ENCODE assay signal across 1 cellular context in the genomic region with DNA sequence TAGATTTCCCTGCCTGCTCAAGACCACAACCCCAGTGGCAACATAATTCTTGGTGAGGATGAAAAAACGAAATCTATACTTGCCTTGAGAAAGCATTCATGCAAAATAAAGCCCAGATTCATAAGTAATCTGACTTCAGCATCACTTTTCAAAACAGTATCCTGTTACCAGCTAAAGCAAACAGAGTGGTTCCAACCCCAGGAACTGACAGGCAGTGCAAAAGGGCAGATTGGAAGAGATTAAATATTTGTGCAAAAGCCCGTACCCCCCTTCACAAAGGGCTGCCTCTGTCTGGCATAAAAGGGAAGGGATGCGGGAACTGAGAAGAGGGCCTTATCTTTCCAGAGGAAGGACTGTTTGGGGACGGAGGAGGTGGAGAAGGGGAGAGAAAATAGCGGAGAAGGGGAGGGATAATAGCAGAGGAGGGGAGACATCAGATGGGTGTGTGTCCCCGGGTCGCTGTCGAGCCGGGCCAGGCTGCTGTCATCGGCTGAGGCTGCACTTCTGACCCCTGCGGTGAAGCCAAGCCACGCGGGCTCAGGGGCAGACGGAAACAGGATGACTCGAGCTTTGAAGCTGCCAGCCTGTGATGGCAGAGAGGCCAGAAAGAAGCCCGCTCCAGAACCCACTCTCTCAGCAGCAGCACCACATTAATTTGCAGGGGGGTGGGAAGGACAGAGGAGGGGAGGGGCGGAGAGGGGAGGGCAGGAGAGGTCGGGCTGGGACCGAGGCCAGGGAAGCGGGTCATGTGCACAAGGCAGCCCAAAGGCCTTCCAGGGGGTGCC.
TF ChIP-seq lines count a peak whose summit lies in the region.
"Not testable (repeated sequence)": the region's sequence is repeated elsewhere in the genome, so short reads cannot be mapped to it uniquely, and the experiment has no call there.

No MANE protein-coding gene starts in this region.

TF ChIP-seq in HepG2, 621 proteins besides CTCF, POLR2A, EP300 and RAD21 (continued from another document and continues in another):
- TF ChIP-seq FOXP1 (IDR thresholded peaks at IDR 0.05); CREM (CRISPR knock-in tag; IDR thresholded peaks at IDR 0.05); SOX6 (IDR thresholded peaks at IDR 0.05): not testable (repeated sequence)
- peak; percentile 65 for TF ChIP-seq FOXP1 (CRISPR knock-in tag; IDR thresholded peaks at IDR 0.05)
- TF ChIP-seq ZNF292 (CRISPR knock-in tag; IDR thresholded peaks at IDR 0.05; ENCODE audit: borderline replicate concordance, low read depth) = peak; percentile 55; the same call in 1 of the 2 replicates
- TF ChIP-seq HNRNPL (IDR thresholded peaks at IDR 0.05; ENCODE audit: low read depth, low read length) = peak; percentile 87
- peak; percentile 33; the same call in 1 of the 2 replicates for TF ChIP-seq ZNF768 (CRISPR knock-in tag; IDR thresholded peaks at IDR 0.05)
- TF ChIP-seq NCOR1 (IDR thresholded peaks at IDR 0.05; ENCODE audit: borderline replicate concordance, low read length) = peak; percentile 76; the same call in 1 of the 2 replicates
- TF ChIP-seq CHD2 (IDR thresholded peaks at IDR 0.05; ENCODE audit: low read depth, low read length) = peak; percentile 35; the same call in 1 of the 2 replicates
- TF ChIP-seq CREM (IDR thresholded peaks at IDR 0.05) = peak; percentile 86
- TF ChIP-seq, protein P1, sequence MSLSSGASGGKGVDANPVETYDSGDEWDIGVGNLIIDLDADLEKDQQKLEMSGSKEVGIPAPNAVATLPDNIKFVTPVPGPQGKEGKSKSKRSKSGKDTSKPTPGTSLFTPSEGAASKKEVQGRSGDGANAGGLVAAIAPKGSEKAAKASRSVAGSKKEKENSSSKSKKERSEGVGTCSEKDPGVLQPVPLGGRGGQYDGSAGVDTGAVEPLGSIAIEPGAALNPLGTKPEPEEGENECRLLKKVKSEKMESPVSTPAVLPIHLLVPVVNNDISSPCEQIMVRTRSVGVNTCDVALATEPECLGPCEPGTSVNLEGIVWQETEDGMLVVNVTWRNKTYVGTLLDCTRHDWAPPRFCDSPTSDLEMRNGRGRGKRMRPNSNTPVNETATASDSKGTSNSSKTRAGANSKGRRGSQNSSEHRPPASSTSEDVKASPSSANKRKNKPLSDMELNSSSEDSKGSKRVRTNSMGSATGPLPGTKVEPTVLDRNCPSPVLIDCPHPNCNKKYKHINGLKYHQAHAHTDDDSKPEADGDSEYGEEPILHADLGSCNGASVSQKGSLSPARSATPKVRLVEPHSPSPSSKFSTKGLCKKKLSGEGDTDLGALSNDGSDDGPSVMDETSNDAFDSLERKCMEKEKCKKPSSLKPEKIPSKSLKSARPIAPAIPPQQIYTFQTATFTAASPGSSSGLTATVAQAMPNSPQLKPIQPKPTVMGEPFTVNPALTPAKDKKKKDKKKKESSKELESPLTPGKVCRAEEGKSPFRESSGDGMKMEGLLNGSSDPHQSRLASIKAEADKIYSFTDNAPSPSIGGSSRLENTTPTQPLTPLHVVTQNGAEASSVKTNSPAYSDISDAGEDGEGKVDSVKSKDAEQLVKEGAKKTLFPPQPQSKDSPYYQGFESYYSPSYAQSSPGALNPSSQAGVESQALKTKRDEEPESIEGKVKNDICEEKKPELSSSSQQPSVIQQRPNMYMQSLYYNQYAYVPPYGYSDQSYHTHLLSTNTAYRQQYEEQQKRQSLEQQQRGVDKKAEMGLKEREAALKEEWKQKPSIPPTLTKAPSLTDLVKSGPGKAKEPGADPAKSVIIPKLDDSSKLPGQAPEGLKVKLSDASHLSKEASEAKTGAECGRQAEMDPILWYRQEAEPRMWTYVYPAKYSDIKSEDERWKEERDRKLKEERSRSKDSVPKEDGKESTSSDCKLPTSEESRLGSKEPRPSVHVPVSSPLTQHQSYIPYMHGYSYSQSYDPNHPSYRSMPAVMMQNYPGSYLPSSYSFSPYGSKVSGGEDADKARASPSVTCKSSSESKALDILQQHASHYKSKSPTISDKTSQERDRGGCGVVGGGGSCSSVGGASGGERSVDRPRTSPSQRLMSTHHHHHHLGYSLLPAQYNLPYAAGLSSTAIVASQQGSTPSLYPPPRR (CRISPR knock-in tag; IDR thresholded peaks at IDR 0.05; ENCODE audit: borderline replicate concordance) = peak; percentile 63; the same call in 1 of the 2 replicates
- TF ChIP-seq RCOR2 (CRISPR knock-in tag; IDR thresholded peaks at IDR 0.05) = peak; percentile 59; the same call in 1 of the 2 replicates
- TF ChIP-seq SOX6 (CRISPR knock-in tag; IDR thresholded peaks at IDR 0.05) = peak; percentile 70
- peak; percentile 81 for TF ChIP-seq GATAD2A (CRISPR knock-in tag; IDR thresholded peaks at IDR 0.05)
- TF ChIP-seq ISL2 (CRISPR knock-in tag; IDR thresholded peaks at IDR 0.05) = peak; percentile 77
- TF ChIP-seq HOXD1 (CRISPR knock-in tag; IDR thresholded peaks at IDR 0.05) = 0 out of 2 replicates have a peak, but pooled peaks have one; percentile 10
- TF ChIP-seq ZSCAN25 (CRISPR knock-in tag; IDR thresholded peaks at IDR 0.05) = peak; percentile 77
- TF ChIP-seq FOSL2 (CRISPR knock-in tag; IDR thresholded peaks at IDR 0.05) = peak; percentile 49
- TF ChIP-seq, protein P2, sequence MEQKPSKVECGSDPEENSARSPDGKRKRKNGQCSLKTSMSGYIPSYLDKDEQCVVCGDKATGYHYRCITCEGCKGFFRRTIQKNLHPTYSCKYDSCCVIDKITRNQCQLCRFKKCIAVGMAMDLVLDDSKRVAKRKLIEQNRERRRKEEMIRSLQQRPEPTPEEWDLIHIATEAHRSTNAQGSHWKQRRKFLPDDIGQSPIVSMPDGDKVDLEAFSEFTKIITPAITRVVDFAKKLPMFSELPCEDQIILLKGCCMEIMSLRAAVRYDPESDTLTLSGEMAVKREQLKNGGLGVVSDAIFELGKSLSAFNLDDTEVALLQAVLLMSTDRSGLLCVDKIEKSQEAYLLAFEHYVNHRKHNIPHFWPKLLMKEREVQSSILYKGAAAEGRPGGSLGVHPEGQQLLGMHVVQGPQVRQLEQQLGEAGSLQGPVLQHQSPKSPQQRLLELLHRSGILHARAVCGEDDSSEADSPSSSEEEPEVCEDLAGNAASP (CRISPR knock-in tag; IDR thresholded peaks at IDR 0.05; ENCODE audit: borderline replicate concordance) = peak; percentile 72; the same call in 1 of the 2 replicates
- peak; percentile 63 for TF ChIP-seq SOX5 (CRISPR knock-in tag; IDR thresholded peaks at IDR 0.05; ENCODE audit: borderline replicate concordance)
- TF ChIP-seq, protein P3, sequence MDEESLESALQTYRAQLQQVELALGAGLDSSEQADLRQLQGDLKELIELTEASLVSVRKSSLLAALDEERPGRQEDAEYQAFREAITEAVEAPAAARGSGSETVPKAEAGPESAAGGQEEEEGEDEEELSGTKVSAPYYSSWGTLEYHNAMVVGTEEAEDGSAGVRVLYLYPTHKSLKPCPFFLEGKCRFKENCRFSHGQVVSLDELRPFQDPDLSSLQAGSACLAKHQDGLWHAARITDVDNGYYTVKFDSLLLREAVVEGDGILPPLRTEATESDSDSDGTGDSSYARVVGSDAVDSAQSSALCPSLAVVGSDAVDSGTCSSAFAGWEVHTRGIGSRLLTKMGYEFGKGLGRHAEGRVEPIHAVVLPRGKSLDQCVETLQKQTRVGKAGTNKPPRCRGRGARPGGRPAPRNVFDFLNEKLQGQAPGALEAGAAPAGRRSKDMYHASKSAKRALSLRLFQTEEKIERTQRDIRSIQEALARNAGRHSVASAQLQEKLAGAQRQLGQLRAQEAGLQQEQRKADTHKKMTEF (CRISPR knock-in tag; IDR thresholded peaks at IDR 0.05) = peak; percentile 53; the same call in 1 of the 2 replicates
- TF ChIP-seq NR2F2 (IDR thresholded peaks at IDR 0.05; ENCODE audit: borderline replicate concordance, low read depth) = peak; percentile 74
- TF ChIP-seq, protein P4, sequence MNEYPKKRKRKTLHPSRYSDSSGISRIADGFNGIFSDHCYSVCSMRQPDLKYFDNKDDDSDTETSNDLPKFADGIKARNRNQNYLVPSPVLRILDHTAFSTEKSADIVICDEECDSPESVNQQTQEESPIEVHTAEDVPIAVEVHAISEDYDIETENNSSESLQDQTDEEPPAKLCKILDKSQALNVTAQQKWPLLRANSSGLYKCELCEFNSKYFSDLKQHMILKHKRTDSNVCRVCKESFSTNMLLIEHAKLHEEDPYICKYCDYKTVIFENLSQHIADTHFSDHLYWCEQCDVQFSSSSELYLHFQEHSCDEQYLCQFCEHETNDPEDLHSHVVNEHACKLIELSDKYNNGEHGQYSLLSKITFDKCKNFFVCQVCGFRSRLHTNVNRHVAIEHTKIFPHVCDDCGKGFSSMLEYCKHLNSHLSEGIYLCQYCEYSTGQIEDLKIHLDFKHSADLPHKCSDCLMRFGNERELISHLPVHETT (CRISPR knock-in tag; conservative IDR thresholded peaks at IDR 0.05) = 0 out of 2 replicates have a peak, but pooled peaks have one; percentile 36
- TF ChIP-seq SP5 (CRISPR knock-in tag; IDR thresholded peaks at IDR 0.05; ENCODE audit: borderline replicate concordance, low read depth) = peak; percentile 79; the same call in 1 of the 2 replicates
- TF ChIP-seq ZNF614 (CRISPR knock-in tag; IDR thresholded peaks at IDR 0.05; ENCODE audit: borderline replicate concordance) = peak; percentile 27; the same call in 1 of the 2 replicates
- TF ChIP-seq ZNF746 (CRISPR knock-in tag; IDR thresholded peaks at IDR 0.05) = peak; percentile 90
- TF ChIP-seq SMAD3 (CRISPR knock-in tag; IDR thresholded peaks at IDR 0.05) = 0 out of 2 replicates have a peak, but pooled peaks have one; percentile 14
- TF ChIP-seq DPF2 (CRISPR knock-in tag; IDR thresholded peaks at IDR 0.05; ENCODE audit: borderline replicate concordance, low read depth) = peak; percentile 81
- TF ChIP-seq, protein P5, sequence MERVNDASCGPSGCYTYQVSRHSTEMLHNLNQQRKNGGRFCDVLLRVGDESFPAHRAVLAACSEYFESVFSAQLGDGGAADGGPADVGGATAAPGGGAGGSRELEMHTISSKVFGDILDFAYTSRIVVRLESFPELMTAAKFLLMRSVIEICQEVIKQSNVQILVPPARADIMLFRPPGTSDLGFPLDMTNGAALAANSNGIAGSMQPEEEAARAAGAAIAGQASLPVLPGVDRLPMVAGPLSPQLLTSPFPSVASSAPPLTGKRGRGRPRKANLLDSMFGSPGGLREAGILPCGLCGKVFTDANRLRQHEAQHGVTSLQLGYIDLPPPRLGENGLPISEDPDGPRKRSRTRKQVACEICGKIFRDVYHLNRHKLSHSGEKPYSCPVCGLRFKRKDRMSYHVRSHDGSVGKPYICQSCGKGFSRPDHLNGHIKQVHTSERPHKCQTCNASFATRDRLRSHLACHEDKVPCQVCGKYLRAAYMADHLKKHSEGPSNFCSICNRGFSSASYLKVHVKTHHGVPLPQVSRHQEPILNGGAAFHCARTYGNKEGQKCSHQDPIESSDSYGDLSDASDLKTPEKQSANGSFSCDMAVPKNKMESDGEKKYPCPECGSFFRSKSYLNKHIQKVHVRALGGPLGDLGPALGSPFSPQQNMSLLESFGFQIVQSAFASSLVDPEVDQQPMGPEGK (CRISPR knock-in tag; IDR thresholded peaks at IDR 0.05) = peak; percentile 74
- TF ChIP-seq SALL1 (CRISPR knock-in tag; IDR thresholded peaks at IDR 0.05) = peak; percentile 83
- TF ChIP-seq, protein P6, sequence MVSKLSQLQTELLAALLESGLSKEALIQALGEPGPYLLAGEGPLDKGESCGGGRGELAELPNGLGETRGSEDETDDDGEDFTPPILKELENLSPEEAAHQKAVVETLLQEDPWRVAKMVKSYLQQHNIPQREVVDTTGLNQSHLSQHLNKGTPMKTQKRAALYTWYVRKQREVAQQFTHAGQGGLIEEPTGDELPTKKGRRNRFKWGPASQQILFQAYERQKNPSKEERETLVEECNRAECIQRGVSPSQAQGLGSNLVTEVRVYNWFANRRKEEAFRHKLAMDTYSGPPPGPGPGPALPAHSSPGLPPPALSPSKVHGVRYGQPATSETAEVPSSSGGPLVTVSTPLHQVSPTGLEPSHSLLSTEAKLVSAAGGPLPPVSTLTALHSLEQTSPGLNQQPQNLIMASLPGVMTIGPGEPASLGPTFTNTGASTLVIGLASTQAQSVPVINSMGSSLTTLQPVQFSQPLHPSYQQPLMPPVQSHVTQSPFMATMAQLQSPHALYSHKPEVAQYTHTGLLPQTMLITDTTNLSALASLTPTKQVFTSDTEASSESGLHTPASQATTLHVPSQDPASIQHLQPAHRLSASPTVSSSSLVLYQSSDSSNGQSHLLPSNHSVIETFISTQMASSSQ (IDR thresholded peaks at IDR 0.05; ENCODE audit: low read depth) = not testable (repeated sequence)
- TF ChIP-seq, protein P6 (CRISPR knock-in tag; IDR thresholded peaks at IDR 0.05; ENCODE audit: borderline replicate concordance) = peak; percentile 67; the same call in 1 of the 2 replicates
- TF ChIP-seq NFYC (CRISPR knock-in tag; IDR thresholded peaks at IDR 0.05) = 0 out of 2 replicates have a peak, but pooled peaks have one; percentile 10
- TF ChIP-seq, protein P7, sequence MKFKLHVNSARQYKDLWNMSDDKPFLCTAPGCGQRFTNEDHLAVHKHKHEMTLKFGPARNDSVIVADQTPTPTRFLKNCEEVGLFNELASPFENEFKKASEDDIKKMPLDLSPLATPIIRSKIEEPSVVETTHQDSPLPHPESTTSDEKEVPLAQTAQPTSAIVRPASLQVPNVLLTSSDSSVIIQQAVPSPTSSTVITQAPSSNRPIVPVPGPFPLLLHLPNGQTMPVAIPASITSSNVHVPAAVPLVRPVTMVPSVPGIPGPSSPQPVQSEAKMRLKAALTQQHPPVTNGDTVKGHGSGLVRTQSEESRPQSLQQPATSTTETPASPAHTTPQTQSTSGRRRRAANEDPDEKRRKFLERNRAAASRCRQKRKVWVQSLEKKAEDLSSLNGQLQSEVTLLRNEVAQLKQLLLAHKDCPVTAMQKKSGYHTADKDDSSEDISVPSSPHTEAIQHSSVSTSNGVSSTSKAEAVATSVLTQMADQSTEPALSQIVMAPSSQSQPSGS (CRISPR knock-in tag; IDR thresholded peaks at IDR 0.05) = peak; percentile 21; the same call in 1 of the 2 replicates
- TF ChIP-seq, protein P8, sequence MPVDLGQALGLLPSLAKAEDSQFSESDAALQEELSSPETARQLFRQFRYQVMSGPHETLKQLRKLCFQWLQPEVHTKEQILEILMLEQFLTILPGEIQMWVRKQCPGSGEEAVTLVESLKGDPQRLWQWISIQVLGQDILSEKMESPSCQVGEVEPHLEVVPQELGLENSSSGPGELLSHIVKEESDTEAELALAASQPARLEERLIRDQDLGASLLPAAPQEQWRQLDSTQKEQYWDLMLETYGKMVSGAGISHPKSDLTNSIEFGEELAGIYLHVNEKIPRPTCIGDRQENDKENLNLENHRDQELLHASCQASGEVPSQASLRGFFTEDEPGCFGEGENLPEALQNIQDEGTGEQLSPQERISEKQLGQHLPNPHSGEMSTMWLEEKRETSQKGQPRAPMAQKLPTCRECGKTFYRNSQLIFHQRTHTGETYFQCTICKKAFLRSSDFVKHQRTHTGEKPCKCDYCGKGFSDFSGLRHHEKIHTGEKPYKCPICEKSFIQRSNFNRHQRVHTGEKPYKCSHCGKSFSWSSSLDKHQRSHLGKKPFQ (CRISPR knock-in tag; IDR thresholded peaks at IDR 0.05; ENCODE audit: insufficient replicate concordance) = peak; percentile 68
- TF ChIP-seq ASH2L (IDR thresholded peaks at IDR 0.05; ENCODE audit: insufficient read length, low read depth, low read length) = peak; percentile 86
